ENCODE assay signal across 10 cellular contexts in genomic region chr1:234983554-234983911, GRCh38.
DNase-seq lines count a peak whose midpoint lies in the region; ATAC-seq, FAIRE-seq and TF ChIP-seq lines count a peak whose summit lies in the region.
"Had no signal": no experiment of that assay in that cellular context is flagged by ENCODE, and none has a peak within 500 bp of the region (broad histone marks: within the 10 kb centered on the region; RNA-seq: fewer than 3 reads in every experiment).

No MANE protein-coding gene starts in this region.

- H3K36me3 Mint-ChIP-seq in Calu3 (ENCODE audit: insufficient read depth, unreplicated experiment): peaks cover 27% of the 10 kb centered on the region
- H3K36me3 Mint-ChIP-seq in stimulated activated effector memory CD8-positive, alpha-beta T cell treated with anti-CD3 and anti-CD28 coated beads, Interleukin-12 subunit alpha, Interleukin-12 subunit beta, amount 100 ng/mL, for 72 hours: peaks cover 17% of the 10 kb centered on the region

- no peaks in the 10 kb centered on the region for H3K9me3 Mint-ChIP-seq in Calu3 (ENCODE audit: low read depth, unreplicated experiment)
- peaks cover 2% of the 10 kb centered on the region for H3K9me3 Mint-ChIP-seq in stimulated activated effector memory CD8-positive, alpha-beta T cell treated with anti-CD3 and anti-CD28 coated beads, Interleukin-12 subunit alpha, Interleukin-12 subunit beta, amount 100 ng/mL, for 72 hours

- TF ChIP-seq EP300 in esophagus muscularis mucosa (IDR thresholded peaks at IDR 0.05) (no peak), SK-N-SH (IDR thresholded peaks at IDR 0.05; ENCODE audit: borderline replicate concordance in 1 of 2, low read depth in 1 of 2, low read length in 1 of 2) (no peak)

- no peak overlapping the region for H3K4me3 ChIP-seq in SJCRH30
- H3K4me3 ChIP-seq in esophagus muscularis mucosa: no peak overlapping the region
- H3K4me3 ChIP-seq in smooth muscle cell: no peak overlapping the region
- no peak overlapping the region for H3K4me3 ChIP-seq in SK-N-SH (ENCODE audit: low read depth in 2 of 2, low read length in 1 of 2)

- no peak for ATAC-seq in stimulated activated effector memory CD8-positive, alpha-beta T cell treated with anti-CD3 and anti-CD28 coated beads, Interleukin-12 subunit alpha, Interleukin-12 subunit beta, amount 100 ng/mL, for 72 hours

- H3K9ac ChIP-seq in smooth muscle cell (ENCODE audit: low read depth): no peak overlapping the region
- H3K9ac ChIP-seq in SK-N-SH: no peak overlapping the region; the same call in 1 of the 2 replicates

- H3K4me1 Mint-ChIP-seq in Calu3 (ENCODE audit: low read depth, unreplicated experiment): peaks cover 68% of the 10 kb centered on the region
- H3K4me1 Mint-ChIP-seq in stimulated activated effector memory CD8-positive, alpha-beta T cell treated with anti-CD3 and anti-CD28 coated beads, Interleukin-12 subunit alpha, Interleukin-12 subunit beta, amount 100 ng/mL, for 72 hours: peaks cover 63% of the 10 kb centered on the region

- no peak for TF ChIP-seq CTCF in Calu3 (IDR thresholded peaks at IDR 0.05; ENCODE audit: unreplicated experiment)
- no peak for TF ChIP-seq CTCF in esophagus muscularis mucosa (IDR thresholded peaks at IDR 0.05)
- TF ChIP-seq CTCF in smooth muscle cell (IDR thresholded peaks at IDR 0.05; ENCODE audit: borderline replicate concordance, insufficient read depth, poor library complexity, severe bottlenecking): no peak
- TF ChIP-seq CTCF in SK-N-SH (IDR thresholded peaks at IDR 0.05): no peak

- intact Hi-C loops in Calu3 (cut with micrococcal nuclease; ENCODE audit: unreplicated experiment): loop anchor here (5.0 kb wide), 1 partner anchor 261 kb away; no protein-coding TSS in a partner anchor
- intact Hi-C loops in esophagus muscularis mucosa (cut with DNase I): loop anchor here (5.0 kb wide), 2 partner anchors 261 to 371 kb away; partner anchors contain the start of gene IRF2BP2

- H3K79me2 ChIP-seq in smooth muscle cell (ENCODE audit: low read depth) (no peaks in the 10 kb centered on the region), SK-N-SH (ENCODE audit: insufficient read depth) (peaks cover 9% of the 10 kb centered on the region; the same call in 1 of the 2 replicates)

- 84% methylated on average over 4 of the region's 4 CpGs for WGBS in esophagus muscularis mucosa
- WGBS in smooth muscle cell (ENCODE audit: low lambda C conversion rate): 74% methylated on average over 4 of the region's 4 CpGs
- WGBS in SK-N-SH (ENCODE audit: low lambda C conversion rate): 86% methylated on average over 4 of the region's 4 CpGs

- H3K27me3 ChIP-seq in SJCRH30 (no peaks in the 10 kb centered on the region), esophagus muscularis mucosa (no peaks in the 10 kb centered on the region), smooth muscle cell (ENCODE audit: low read depth) (no peaks in the 10 kb centered on the region), SK-N-SH (ENCODE audit: insufficient read depth) (no peaks in the 10 kb centered on the region)

- peaks cover 48% of the 10 kb centered on the region for H3K4me1 ChIP-seq in SJCRH30
- H3K4me1 ChIP-seq in esophagus muscularis mucosa: peaks cover 83 to 91% (median 88%) of the 10 kb centered on the region in 4 donors
- H3K4me1 ChIP-seq in smooth muscle cell (ENCODE audit: low read depth): peaks cover 40% of the 10 kb centered on the region
- H3K4me1 ChIP-seq in SK-N-SH (ENCODE audit: control insufficient read depth in 1 of 2, insufficient read depth in 2 of 2, low read depth in 1 of 2, low read length in 1 of 2): peaks cover 35 to 63% of the 10 kb centered on the region in 2 experiments

- no peaks in the 10 kb centered on the region for H4K20me1 ChIP-seq in smooth muscle cell (ENCODE audit: low read depth)
- H4K20me1 ChIP-seq in SK-N-SH (ENCODE audit: insufficient read depth): no peaks in the 10 kb centered on the region

- H3K36me3 ChIP-seq in SJCRH30: no peaks in the 10 kb centered on the region
- H3K36me3 ChIP-seq in esophagus muscularis mucosa: no peaks in the 10 kb centered on the region
- no peaks in the 10 kb centered on the region for H3K36me3 ChIP-seq in smooth muscle cell (ENCODE audit: low read depth)
- H3K36me3 ChIP-seq in SK-N-SH (replicated peaks in 1 of 2; ENCODE audit: control insufficient read depth in 1 of 2, insufficient read depth in 2 of 2, low read length in 1 of 2): no peaks in the 10 kb centered on the region

- H3K4me2 ChIP-seq in smooth muscle cell: no peak overlapping the region
- H3K4me2 ChIP-seq in SK-N-SH: no peak overlapping the region

- DNase-seq in Calu3 (no peak), SJCRH30 (no peak), esophagus muscularis mucosa (ENCODE audit: extremely low spot score) (no peak), smooth muscle cell (lab: John Stamatoyannopoulos, UW; ENCODE audit: unreplicated experiment) (no peak), SK-N-SH (no peak), SIG-M5 (lab: John Stamatoyannopoulos, UW) (no peak), GM19239 (ENCODE audit: insufficient read length, low spot score) (no peak)
- no peak for DNase-seq in stimulated activated effector memory CD8-positive, alpha-beta T cell treated with anti-CD3 and anti-CD28 coated beads, Interleukin-12 subunit alpha, Interleukin-12 subunit beta, amount 100 ng/mL, for 72 hours (ENCODE audit: low spot score in 2 of 2)
- DNase-seq: hippocampal formation, NCI-H1436 had no signal

- H3K9me2 ChIP-seq in SK-N-SH: no peaks in the 10 kb centered on the region

- BruUV-seq in Calu3 (replicated peaks; lab: Mats Ljungman, UMichigan): no TSS peak

- H3K27ac Mint-ChIP-seq in Calu3 (ENCODE audit: unreplicated experiment): peak overlapping the region; percentile 89
- H3K27ac Mint-ChIP-seq in stimulated activated effector memory CD8-positive, alpha-beta T cell treated with anti-CD3 and anti-CD28 coated beads, Interleukin-12 subunit alpha, Interleukin-12 subunit beta, amount 100 ng/mL, for 72 hours: no peak overlapping the region

- H3F3A ChIP-seq in smooth muscle cell (ENCODE audit: low read depth) (peaks cover 46% of the 10 kb centered on the region), SK-N-SH (replicated peaks; ENCODE audit: insufficient read depth) (peaks cover 68% of the 10 kb centered on the region)

- no peak for TF ChIP-seq RAD21 in SK-N-SH (IDR thresholded peaks at IDR 0.05; ENCODE audit: low read length)

- H2AFZ ChIP-seq in smooth muscle cell (ENCODE audit: low read depth) (no peak overlapping the region), SK-N-SH (ENCODE audit: low read depth) (no peak overlapping the region)

- no peak overlapping the region for H3K4me3 Mint-ChIP-seq in Calu3 (ENCODE audit: low read depth, unreplicated experiment)
- H3K4me3 Mint-ChIP-seq in stimulated activated effector memory CD8-positive, alpha-beta T cell treated with anti-CD3 and anti-CD28 coated beads, Interleukin-12 subunit alpha, Interleukin-12 subunit beta, amount 100 ng/mL, for 72 hours: no peak overlapping the region

- H3K27me3 Mint-ChIP-seq in Calu3 (ENCODE audit: unreplicated experiment): no peaks in the 10 kb centered on the region

- POLR2A ChIA-PET in SK-N-SH (lab: Yijun Ruan, JAX): no interaction called here

- no peak for FAIRE-seq in GM19239 (lab: Jason Lieb, UNC)

- no peaks in the 10 kb centered on the region for H3K9me3 ChIP-seq in SJCRH30 (replicated peaks)
- H3K9me3 ChIP-seq in esophagus muscularis mucosa: peaks cover 0 to 4% (median 0%) of the 10 kb centered on the region in 4 donors
- no peaks in the 10 kb centered on the region for H3K9me3 ChIP-seq in smooth muscle cell (replicated peaks; ENCODE audit: low read depth)
- H3K9me3 ChIP-seq in SK-N-SH: no peaks in the 10 kb centered on the region

- H3K27ac ChIP-seq in SJCRH30 (peak overlapping the region; percentile 25; the same call in 1 of the 2 replicates), esophagus muscularis mucosa (replicated peaks in 1 of 4) (peak overlapping the region; percentile 91 to 97 (median 94)), smooth muscle cell (ENCODE audit: low read depth) (peak overlapping the region; percentile 62), SK-N-SH (ENCODE audit: low read depth in 2 of 2, low read length in 1 of 2) (peak overlapping the region in 1 of 2 experiments; percentile 98; a peak in 3 of 4 replicates)

- no peak for TF ChIP-seq POLR2A in esophagus muscularis mucosa (IDR thresholded peaks at IDR 0.05; ENCODE audit: low read depth)

- CTCF ChIA-PET in Calu3 (lab: Charles Lee) (interaction anchor here (0.6 to 1.6 kb wide), 3 partner anchors 9 to 260 kb away, joined by 3 to 4 read pairs (median 4); no protein-coding TSS in a partner anchor), SK-N-SH (lab: Yijun Ruan, JAX) (interaction anchor here (1.1 to 1.3 kb wide), 2 partner anchors 14 to 110 kb away, joined by 3 to 5 read pairs; no protein-coding TSS in a partner anchor)

TF ChIP-seq in SK-N-SH, 30 proteins besides CTCF, POLR2A, EP300 and RAD21 (continues in another document):
- no peak for TF ChIP-seq USF1 (IDR thresholded peaks at IDR 0.05; ENCODE audit: borderline replicate concordance, low read depth)
- TF ChIP-seq ZBTB33 (IDR thresholded peaks at IDR 0.05; ENCODE audit: borderline replicate concordance, low read depth): no peak
- TF ChIP-seq ELF1 (IDR thresholded peaks at IDR 0.05): no peak
- no peak for TF ChIP-seq EZH2phosphoT487 (IDR thresholded peaks at IDR 0.05; ENCODE audit: borderline replicate concordance, low read depth)
- TF ChIP-seq RCOR1 (IDR thresholded peaks at IDR 0.05; ENCODE audit: low read length): no peak
- TF ChIP-seq JUND (IDR thresholded peaks at IDR 0.05): no peak
- no peak for TF ChIP-seq NFIC (IDR thresholded peaks at IDR 0.05; ENCODE audit: borderline replicate concordance)
- TF ChIP-seq FOXM1 (IDR thresholded peaks at IDR 0.05; ENCODE audit: low read depth): no peak
